19 cellular contexts compared by ENCODE assay signal in the genomic region with DNA sequence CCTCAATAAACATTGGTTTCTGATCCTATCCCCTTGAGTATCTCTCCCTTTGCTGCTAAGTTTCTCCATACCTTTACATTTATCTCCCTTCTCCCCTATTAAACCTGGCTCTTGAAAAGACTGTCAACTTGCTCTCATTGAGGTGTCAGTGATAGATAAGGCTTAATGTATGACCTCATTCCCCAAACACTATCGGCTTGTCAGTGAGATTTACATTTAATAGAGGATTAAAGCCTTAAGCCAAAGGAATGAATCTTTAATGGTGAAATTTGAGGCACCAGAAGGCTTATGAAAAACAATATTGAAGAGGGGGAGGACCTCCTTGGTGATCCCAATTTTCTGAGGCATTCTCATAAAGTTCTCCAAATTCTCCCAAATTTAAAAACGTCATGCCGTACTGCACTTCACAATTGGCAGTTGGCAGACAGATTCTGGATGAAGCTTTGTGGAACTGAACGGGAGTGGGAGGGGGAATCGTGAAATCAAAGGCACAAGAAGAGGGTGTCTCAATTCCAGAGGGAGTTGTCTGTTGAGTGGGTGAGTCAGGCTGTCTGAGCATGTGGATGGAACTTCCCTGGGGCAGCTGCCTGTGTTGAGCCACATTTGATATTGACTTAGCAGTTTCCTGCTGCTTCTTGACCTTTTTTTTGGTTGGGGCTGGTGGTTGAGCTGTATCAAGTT.
DNase-seq lines count a peak whose midpoint lies in the region; ATAC-seq, FAIRE-seq and TF ChIP-seq lines count a peak whose summit lies in the region.
"Had no signal": no experiment of that assay in that cellular context is flagged by ENCODE, and none has a peak within 500 bp of the region (broad histone marks: within the 10 kb centered on the region; RNA-seq: fewer than 3 reads in every experiment).

No MANE protein-coding gene starts in this region.

- H3K79me2 ChIP-seq in neural cell (replicated peaks; ENCODE audit: insufficient read depth, low read length) = no peaks in the 10 kb centered on the region

- no peak overlapping the region for H3K27ac ChIP-seq in neural cell (ENCODE audit: low read length)
- H3K27ac ChIP-seq: brain microvascular endothelial cell, spleen had no signal

- H3F3A ChIP-seq in neural cell (ENCODE audit: insufficient read depth, low read length, poor library complexity, severe bottlenecking) = no peaks in the 10 kb centered on the region

- H3K36me3 ChIP-seq in neural cell (ENCODE audit: insufficient read depth, low read length) = no peaks in the 10 kb centered on the region
- H3K36me3 ChIP-seq: brain microvascular endothelial cell, spleen had no signal

- ATAC-seq in HG03108 (IDR thresholded peaks at IDR 0.05; ENCODE audit: unreplicated experiment) (no peak), HG03521 (IDR thresholded peaks at IDR 0.05; ENCODE audit: unreplicated experiment) (no peak)
- ATAC-seq: left lobe of liver; stimulated activated naive CD8-positive, alpha-beta T cell treated with anti-CD3 and anti-CD28 coated beads, Interleukin-15, Interleukin-2, amounts not matched to agents 100 U/mL and 50 U/mL, for 24 hours had no signal

- no peak for TF ChIP-seq RAD21 in neural cell (conservative IDR thresholded peaks at IDR 0.05)

- no peaks in the 10 kb centered on the region for H3K27me3 ChIP-seq in neural cell (ENCODE audit: insufficient read depth, low read depth, low read length)
- H3K27me3 ChIP-seq: brain microvascular endothelial cell had no signal

- TF ChIP-seq CTCF in neural cell (IDR thresholded peaks at IDR 0.05; ENCODE audit: poor library complexity, severe bottlenecking) = no peak
- TF ChIP-seq CTCF in D721Med (IDR thresholded peaks at IDR 0.05; ENCODE audit: insufficient read depth, missing control alignments) = no peak

- no peak overlapping the region for H3K9ac ChIP-seq in neural cell (ENCODE audit: low read length)

- no peaks in the 10 kb centered on the region for H3K9me3 ChIP-seq in neural cell (ENCODE audit: low read length)
- H3K9me3 ChIP-seq: spleen had no signal

- H3K9me2 ChIP-seq in neural cell (ENCODE audit: insufficient read depth, low read length) = no peaks in the 10 kb centered on the region

- H2AFZ ChIP-seq in neural cell (ENCODE audit: low read depth, low read length) = no peak overlapping the region

- DNase-seq in HT1080 (ENCODE audit: low read depth) (peak; percentile 66), NCI-H2171 (lab: John Stamatoyannopoulos, UW) (peak; percentile 80), anterior cingulate cortex (lab: John Stamatoyannopoulos, UW) (peak in 33 of 58 donors; percentile 0 to 69 (median 11)), D721Med (ENCODE audit: insufficient read length, low spot score) (no peak)
- DNase-seq: activated CD4-positive, CD25-positive, alpha-beta regulatory T cell treated with anti-CD3 and anti-CD28 coated beads, Interleukin-2, amount 50 U/mL, for 72 hours; activated CD8-positive, alpha-beta memory T cell treated with anti-CD3 and anti-CD28 coated beads, Interleukin-2, amount 50 U/mL, for 48 hours; activated naive CD4-positive, alpha-beta T cell treated with anti-CD3 and anti-CD28 coated beads, Interleukin-2, amount 50 U/mL, for 16 hours; brain microvascular endothelial cell; C1 segment of cervical spinal cord; GDM1; NCI-H526; spleen; stimulated activated naive CD8-positive, alpha-beta T cell treated with anti-CD3 and anti-CD28 coated beads, Interleukin-15, Interleukin-2, amounts not matched to agents 100 U/mL and 50 U/mL, for 24 hours; T-helper 2 cell had no signal

- peak; percentile 24 for TF ChIP-seq EP300 in neural cell (conservative IDR thresholded peaks at IDR 0.05; ENCODE audit: poor library complexity, severe bottlenecking)

- no peak overlapping the region for H3K4me2 ChIP-seq in neural cell (ENCODE audit: low read length)

- no peaks in the 10 kb centered on the region for H4K20me1 ChIP-seq in neural cell (ENCODE audit: insufficient read depth)

- H3K4me3 ChIP-seq in neural cell (ENCODE audit: low read length) = no peak overlapping the region
- H3K4me3 ChIP-seq: dorsolateral prefrontal cortex, spleen had no signal

- FAIRE-seq in D721Med (lab: Jason Lieb, UNC) = no peak

TF ChIP-seq in neural cell, 6 proteins besides CTCF, POLR2A, EP300 and RAD21:
- TF ChIP-seq SMC3 (conservative IDR thresholded peaks at IDR 0.05; ENCODE audit: poor library complexity) = no peak
- TF ChIP-seq POLR2AphosphoS5 (IDR thresholded peaks at IDR 0.05) = no peak
- TF ChIP-seq TAF1 (IDR thresholded peaks at IDR 0.05; ENCODE audit: low read depth) = no peak
